16 cellular contexts compared by ENCODE assay signal in genomic region chr2:153074207-153074606, GRCh38.
"Had no signal": no experiment of that assay in that cellular context is flagged by ENCODE, and none has a peak within 500 bp of the region (broad histone marks: within the 10 kb centered on the region; RNA-seq: fewer than 3 reads in every experiment).

No MANE protein-coding gene starts in this region.

- H3K27me3 ChIP-seq: brain microvascular endothelial cell, ovary, suprapubic skin had no signal

- DNase-seq: activated CD4-positive, CD25-positive, alpha-beta regulatory T cell; activated effector memory CD4-positive, alpha-beta T cell treated with anti-CD3 and anti-CD28 coated beads, Interleukin-2, amount 50 U/mL, for 16 hours; activated T-cell treated with anti-CD3 and anti-CD28 coated beads, Interleukin-2, amount 50 U/mL, for 4 hours; amniotic stem cell; brain microvascular endothelial cell; kidney; ovary; stimulated activated CD4-positive, alpha-beta T cell treated with anti-CD3 and anti-CD28 coated beads, Interleukin-4, amount 100 ng/mL, for 1 hour; stimulated activated CD8-positive, alpha-beta memory T cell treated with anti-CD3 and anti-CD28 coated beads, Interleukin-4, amount 100 ng/mL, for 48 hours; stimulated activated naive CD8-positive, alpha-beta T cell treated with anti-CD3 and anti-CD28 coated beads, Interleukin-15, Interleukin-2, amounts not matched to agents 100 U/mL and 50 U/mL, for 24 hours; T-helper 17 cell had no signal

- H3K9me3 ChIP-seq: ovary, suprapubic skin had no signal

- H3K27ac ChIP-seq: brain microvascular endothelial cell, ovary, suprapubic skin had no signal

- ATAC-seq: activated naive CD4-positive, alpha-beta T cell treated with anti-CD3 and anti-CD28 coated beads, Interleukin-2, amount 50 U/mL, for 72 hours; activated T-cell treated with anti-CD3 and anti-CD28 coated beads, Interleukin-2, amount 50 U/mL, for 4 hours; stimulated activated naive CD8-positive, alpha-beta T cell treated with anti-CD3 and anti-CD28 coated beads, Interleukin-15, Interleukin-2, amounts not matched to agents 100 U/mL and 50 U/mL, for 24 hours; T-helper 17 cell had no signal

- FAIRE-seq: endometrium, frontal cortex, kidney, TTC549 had no signal

- H3K36me3 ChIP-seq: brain microvascular endothelial cell, ovary, suprapubic skin had no signal

- H3K4me3 ChIP-seq: ovary, suprapubic skin had no signal
